Comparison of ENCODE assay signal across 10 cellular contexts in the genomic region with DNA sequence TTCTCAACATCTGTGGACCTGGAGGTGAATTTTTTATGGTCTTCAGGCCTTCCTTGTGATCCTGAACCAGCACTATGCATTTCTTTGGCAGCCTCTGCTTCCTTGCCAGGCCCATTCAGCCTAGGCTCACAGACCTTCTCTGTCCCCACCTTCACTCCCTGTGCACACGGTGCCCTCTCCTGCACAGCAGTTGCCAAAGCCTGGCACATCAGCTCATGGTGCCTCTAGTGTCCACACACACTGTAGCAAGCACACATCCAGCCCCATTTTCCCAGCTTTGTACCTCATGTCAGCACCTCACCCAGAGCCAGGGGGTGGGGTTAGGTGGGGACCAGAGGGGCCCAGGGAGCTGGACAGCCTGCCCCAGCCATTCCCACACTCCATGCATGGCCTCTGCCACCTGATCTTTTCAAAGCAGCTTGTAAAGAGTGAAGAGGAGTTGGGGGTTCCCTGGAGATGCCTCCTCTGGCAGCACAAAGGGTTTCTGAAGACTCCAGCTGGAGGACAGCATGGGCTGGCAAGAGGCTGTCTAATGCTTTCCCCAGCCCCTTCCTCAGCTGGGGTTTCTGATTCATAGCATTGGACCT. TPM values are rescaled to one million over a fixed set of nuclear protein-coding genes. Genes with fewer than 3 reads are reported as not detected.
A peak's percentile ranks its signal among the peaks of the same experiment; 100 is the strongest.
DNase-seq lines count a peak whose midpoint lies in the region; ATAC-seq and TF ChIP-seq lines count a peak whose summit lies in the region.
"Had no signal": no experiment of that assay in that cellular context is flagged by ENCODE, and none has a peak within 500 bp of the region (broad histone marks: within the 10 kb centered on the region; RNA-seq: fewer than 3 reads in every experiment).

No MANE protein-coding gene starts in this region.

- H3K4me1 Mint-ChIP-seq in CD8-positive, alpha-beta T cell (ENCODE audit: low read depth) = no peaks in the 10 kb centered on the region
- no peaks in the 10 kb centered on the region for H3K4me1 Mint-ChIP-seq in CD4-positive, alpha-beta memory T cell
- no peaks in the 10 kb centered on the region for H3K4me1 Mint-ChIP-seq in activated CD8-positive, alpha-beta memory T cell treated with anti-CD3 and anti-CD28 coated beads, Interleukin-2, amount 10 ng/mL, durations not matched to agents 7 days and 5 days
- H3K4me1 Mint-ChIP-seq: mesothelial cell of epicardium had no signal

- H3K27me3 ChIP-seq in A673 (replicated peaks; ENCODE audit: insufficient read depth, low read depth, low read length, poor library complexity) (no peaks in the 10 kb centered on the region), right atrium auricular region (no peaks in the 10 kb centered on the region)
- H3K27me3 ChIP-seq in CD8-positive, alpha-beta T cell (ENCODE audit: insufficient read depth, low read length) = no peaks in the 10 kb centered on the region
- H3K27me3 ChIP-seq in CD4-positive, alpha-beta memory T cell (ENCODE audit: insufficient read depth, low read length) = no peaks in the 10 kb centered on the region

- intact Hi-C loops in A673 (cut with micrococcal nuclease; ENCODE audit: unreplicated experiment) = loop anchor here (10.0 kb wide), 1 partner anchor 528 kb away; no protein-coding TSS in a partner anchor
- intact Hi-C loops in CD8-positive, alpha-beta T cell (cut with DNase I, micrococcal nuclease) = no loop called here
- intact Hi-C loops in CD4-positive, alpha-beta memory T cell (cut with micrococcal nuclease) = loop anchor here (10.0 kb wide), 1 partner anchor 548 kb away; no protein-coding TSS in a partner anchor

- H3K4me3 ChIP-seq in A673 (ENCODE audit: low read depth, low read length, poor library complexity, severe bottlenecking) = no peak overlapping the region
- no peak overlapping the region for H3K4me3 ChIP-seq in right atrium auricular region
- H3K4me3 ChIP-seq in CD8-positive, alpha-beta T cell (ENCODE audit: low read depth, low read length) = no peak overlapping the region
- H3K4me3 ChIP-seq in CD4-positive, alpha-beta memory T cell (ENCODE audit: low read length in 2 of 2) = no peak overlapping the region

- H3K27ac Mint-ChIP-seq in CD8-positive, alpha-beta T cell = no peak overlapping the region
- no peak overlapping the region for H3K27ac Mint-ChIP-seq in CD4-positive, alpha-beta memory T cell
- H3K27ac Mint-ChIP-seq in activated CD8-positive, alpha-beta memory T cell treated with anti-CD3 and anti-CD28 coated beads, Interleukin-2, amount 10 ng/mL, durations not matched to agents 7 days and 5 days = no peak overlapping the region
- H3K27ac Mint-ChIP-seq: dendritic cell treated with granulocyte-macrophage colony-stimulating factor and Interleukin-4, amounts not matched to agents 40 ng/mL and 50 ng/mL, for 4 days; mesothelial cell of epicardium had no signal

- no peaks in the 10 kb centered on the region for H3K36me3 Mint-ChIP-seq in CD8-positive, alpha-beta T cell
- no peaks in the 10 kb centered on the region for H3K36me3 Mint-ChIP-seq in CD4-positive, alpha-beta memory T cell
- H3K36me3 Mint-ChIP-seq in activated CD8-positive, alpha-beta memory T cell treated with anti-CD3 and anti-CD28 coated beads, Interleukin-2, amount 10 ng/mL, durations not matched to agents 7 days and 5 days = no peaks in the 10 kb centered on the region
- H3K36me3 Mint-ChIP-seq: mesothelial cell of epicardium had no signal

- CTCF ChIA-PET in A673 (lab: Charles Lee) = no interaction called here
- CTCF ChIA-PET in CD8-positive, alpha-beta T cell (lab: Charles Lee) = interaction anchor here (1.1 to 2.2 kb wide), 4 partner anchors 12 to 1183 kb away, joined by 3 to 10 read pairs (median 7); no protein-coding TSS in a partner anchor
- CTCF ChIA-PET in CD4-positive, alpha-beta memory T cell (lab: Charles Lee; ENCODE audit: partially characterized antibody) = interaction anchor here (1.0 to 3.1 kb wide), 2 partner anchors 11 to 1180 kb away, joined by 5 to 16 read pairs; no protein-coding TSS in a partner anchor
- CTCF ChIA-PET in activated CD8-positive, alpha-beta memory T cell treated with anti-CD3 and anti-CD28 coated beads, Interleukin-2, amount 10 ng/mL, durations not matched to agents 7 days and 5 days (lab: Charles Lee) = interaction anchor here (0.9 to 1.0 kb wide), 2 partner anchors 11 to 12 kb away, joined by 3 to 4 read pairs; no protein-coding TSS in a partner anchor

- no peaks in the 10 kb centered on the region for H3K36me3 ChIP-seq in A673 (ENCODE audit: insufficient read depth, low read length, poor library complexity, severe bottlenecking)
- H3K36me3 ChIP-seq in right atrium auricular region = no peaks in the 10 kb centered on the region
- H3K36me3 ChIP-seq in CD8-positive, alpha-beta T cell (ENCODE audit: insufficient read depth, low read length) = no peaks in the 10 kb centered on the region
- H3K36me3 ChIP-seq in CD4-positive, alpha-beta memory T cell (ENCODE audit: insufficient read depth, low read length) = no peaks in the 10 kb centered on the region

- H3K4me1 ChIP-seq in A673 (ENCODE audit: insufficient read depth, low read length, poor library complexity, severe bottlenecking) (no peaks in the 10 kb centered on the region), right atrium auricular region (no peaks in the 10 kb centered on the region)
- no peaks in the 10 kb centered on the region for H3K4me1 ChIP-seq in CD8-positive, alpha-beta T cell (ENCODE audit: insufficient read depth, low read length)
- H3K4me1 ChIP-seq in CD4-positive, alpha-beta memory T cell (ENCODE audit: insufficient read depth, low read length) = no peaks in the 10 kb centered on the region

- DNase-seq in A673 (ENCODE audit: low spot score) (no peak), SK-MEL-5 (ENCODE audit: low read depth, low spot score) (peak; percentile 8), right atrium auricular region (ENCODE audit: low spot score) (peak; percentile 34)
- DNase-seq in CD8-positive, alpha-beta T cell = no peak
- DNase-seq in CD4-positive, alpha-beta memory T cell = no peak
- no peak for DNase-seq in activated CD8-positive, alpha-beta memory T cell treated with anti-CD3 and anti-CD28 coated beads, Interleukin-2, amount 10 ng/mL, durations not matched to agents 7 days and 5 days

- H3K4me3 Mint-ChIP-seq in CD8-positive, alpha-beta T cell = no peak overlapping the region
- H3K4me3 Mint-ChIP-seq in CD4-positive, alpha-beta memory T cell = no peak overlapping the region
- no peak overlapping the region for H3K4me3 Mint-ChIP-seq in activated CD8-positive, alpha-beta memory T cell treated with anti-CD3 and anti-CD28 coated beads, Interleukin-2, amount 10 ng/mL, durations not matched to agents 7 days and 5 days
- H3K4me3 Mint-ChIP-seq: dendritic cell treated with granulocyte-macrophage colony-stimulating factor and Interleukin-4, amounts not matched to agents 40 ng/mL and 50 ng/mL, for 4 days; mesothelial cell of epicardium had no signal

- POLR2A ChIA-PET in A673 (lab: Charles Lee; ENCODE audit: low non-redundant PET) = no interaction called here
- POLR2A ChIA-PET in CD8-positive, alpha-beta T cell (lab: Charles Lee) = no interaction called here
- POLR2A ChIA-PET in CD4-positive, alpha-beta memory T cell (lab: Charles Lee; ENCODE audit: partially characterized antibody) = no interaction called here

- BruUV-seq in A673 (replicated peaks; lab: Mats Ljungman, UMichigan) = no TSS peak

- H3K9me3 Mint-ChIP-seq in CD8-positive, alpha-beta T cell = no peaks in the 10 kb centered on the region
- H3K9me3 Mint-ChIP-seq in CD4-positive, alpha-beta memory T cell = no peaks in the 10 kb centered on the region
- H3K9me3 Mint-ChIP-seq in activated CD8-positive, alpha-beta memory T cell treated with anti-CD3 and anti-CD28 coated beads, Interleukin-2, amount 10 ng/mL, durations not matched to agents 7 days and 5 days (ENCODE audit: low read depth) = no peaks in the 10 kb centered on the region
- H3K9me3 Mint-ChIP-seq: dendritic cell treated with granulocyte-macrophage colony-stimulating factor and Interleukin-4, amounts not matched to agents 40 ng/mL and 50 ng/mL, for 4 days; mesothelial cell of epicardium had no signal

- no peak overlapping the region for H3K27ac ChIP-seq in A673 (ENCODE audit: low read depth, low read length, poor library complexity, severe bottlenecking)
- no peak overlapping the region for H3K27ac ChIP-seq in right atrium auricular region
- no peak overlapping the region for H3K27ac ChIP-seq in CD8-positive, alpha-beta T cell (ENCODE audit: low read depth, low read length)
- no peak overlapping the region for H3K27ac ChIP-seq in CD4-positive, alpha-beta memory T cell (ENCODE audit: low read depth, low read length)

- TF ChIP-seq CTCF in A673 (conservative IDR thresholded peaks at IDR 0.05; ENCODE audit: low read depth, low read length) (peak; percentile 22; the same call in 1 of the 2 replicates), GM12873 (IDR thresholded peaks at IDR 0.05; ENCODE audit: insufficient read depth, low read depth, low read length, missing control alignments) (peak; percentile 21), right atrium auricular region (IDR thresholded peaks at IDR 0.05) (no peak)
- no peak for TF ChIP-seq CTCF in CD8-positive, alpha-beta T cell (IDR thresholded peaks at IDR 0.05)

- no peaks in the 10 kb centered on the region for H3K27me3 Mint-ChIP-seq in CD8-positive, alpha-beta T cell (ENCODE audit: low read depth)
- H3K27me3 Mint-ChIP-seq in CD4-positive, alpha-beta memory T cell = peaks cover 0 to 2% of the 10 kb centered on the region in 2 donors
- H3K27me3 Mint-ChIP-seq in activated CD8-positive, alpha-beta memory T cell treated with anti-CD3 and anti-CD28 coated beads, Interleukin-2, amount 10 ng/mL, durations not matched to agents 7 days and 5 days = no peaks in the 10 kb centered on the region
- H3K27me3 Mint-ChIP-seq: dendritic cell treated with granulocyte-macrophage colony-stimulating factor and Interleukin-4, amounts not matched to agents 40 ng/mL and 50 ng/mL, for 4 days had no signal

- ATAC-seq in HG03565 (IDR thresholded peaks at IDR 0.05; ENCODE audit: unreplicated experiment) = no peak
- ATAC-seq in CD8-positive, alpha-beta T cell = no peak
- no peak for ATAC-seq in activated CD8-positive, alpha-beta memory T cell treated with anti-CD3 and anti-CD28 coated beads, Interleukin-2, amount 10 ng/mL, durations not matched to agents 7 days and 5 days

- H3K9me3 ChIP-seq in A673 (ENCODE audit: low read depth, low read length, poor library complexity, severe bottlenecking) (no peaks in the 10 kb centered on the region), right atrium auricular region (no peaks in the 10 kb centered on the region)
- H3K9me3 ChIP-seq in CD8-positive, alpha-beta T cell (ENCODE audit: low read length) = no peaks in the 10 kb centered on the region
- H3K9me3 ChIP-seq in CD4-positive, alpha-beta memory T cell (ENCODE audit: control insufficient read depth in 1 of 2, low read length in 2 of 2) = no peaks in the 10 kb centered on the region

- in situ Hi-C loops in SK-MEL-5 (cut with HindIII; ENCODE audit: low pct_unique_long_range_greater_than_20kb, low sequenced_read_pairs) = no loop called here

RNA-seq across cellular contexts. Expression of gene TMEM72, which starts 57.9 kb away (rescaled TPM):
- 0.80 and 1.4 TPM in 2 replicates for total RNA-seq in A673 (2021)
- not detected in 2 replicates for total RNA-seq in SK-MEL-5 (2014; rRNA removed; shearing (Covaris generic))
- polyA plus RNA-seq in SK-MEL-5 (2015; cell fraction: cytosol; rRNA removed) = not detected in 2 replicates
- polyA plus RNA-seq in SK-MEL-5 (2015; cell fraction: nucleus; rRNA removed) = not detected in 2 replicates
- under 1 TPM in 1 of 2 donors, not detected in 1; 0.15 TPM for total RNA-seq in right atrium auricular region
- total RNA-seq in CD8-positive, alpha-beta T cell = not detected
- not detected for total RNA-seq in CD4-positive, alpha-beta memory T cell
- polyA plus RNA-seq in CD4-positive, alpha-beta memory T cell = not detected
- total RNA-seq in activated CD8-positive, alpha-beta memory T cell treated with anti-CD3 and anti-CD28 coated beads, Interleukin-2, amount 10 ng/mL, durations not matched to agents 7 days and 5 days = not detected

Comparison
In these comparisons a context has a peak if more than half of its experiments do, and no peak if none do; other contexts are left out.
1. DNase-seq: peak in SK-MEL-5 (single experiment) and right atrium auricular region (single experiment); none in A673 (single experiment), CD8-positive, alpha-beta T cell (0 of 7), CD4-positive, alpha-beta memory T cell (0 of 5) and activated CD8-positive, alpha-beta memory T cell treated with anti-CD3 and anti-CD28 coated beads, Interleukin-2, amount 10 ng/mL, durations not matched to agents 7 days and 5 days (single experiment).
2. CTCF ChIP-seq: peak in A673 (single experiment) and GM12873 (single experiment); none in right atrium auricular region (0 of 2) and CD8-positive, alpha-beta T cell (single experiment).
3. intact Hi-C loops: an anchor here in A673 (10.0 kb wide) and CD4-positive, alpha-beta memory T cell (10.0 kb wide); none called in CD8-positive, alpha-beta T cell.